ENCODE assay signal across 8 cellular contexts in genomic region chr9:128420060-128420650, GRCh38. TPM values are rescaled to one million over a fixed set of nuclear protein-coding genes. Genes with fewer than 3 reads are reported as not detected.
DNase-seq lines count a peak whose midpoint lies in the region; ATAC-seq, FAIRE-seq and TF ChIP-seq lines count a peak whose summit lies in the region.

No MANE protein-coding gene starts in this region.

- peak overlapping the region in 1 of 2 donors; percentile 51 for H3K27ac ChIP-seq in kidney (ENCODE audit: low read depth in 2 of 2, low read length in 2 of 2)

- ATAC-seq in WTC11, result peak; percentile 55

- peak; percentile 82 for TF ChIP-seq CTCF in GM12872 (IDR thresholded peaks at IDR 0.05; ENCODE audit: insufficient read depth, low read depth, low read length)
- peak; percentile 88 for TF ChIP-seq CTCF in HFFc6 (IDR thresholded peaks at IDR 0.05)
- TF ChIP-seq CTCF in NB4 (IDR thresholded peaks at IDR 0.05; ENCODE audit: low read depth, low read length), result peak; percentile 62
- TF ChIP-seq CTCF in WTC11 (IDR thresholded peaks at IDR 0.05), result peak; percentile 42
- peak; percentile 36 for TF ChIP-seq CTCF in cardiac fibroblast (IDR thresholded peaks at IDR 0.05; ENCODE audit: low read depth, low read length)
- peak; percentile 59 for TF ChIP-seq CTCF in kidney (IDR thresholded peaks at IDR 0.05; ENCODE audit: borderline replicate concordance, extremely low read depth, insufficient read depth)

- POLR2A ChIA-PET in WTC11 (lab: Charles Lee), result interaction anchor here (0.7 to 1.5 kb wide), 3 partner anchors 8 to 144 kb away, joined by 3 to 4 read pairs (median 3); partner anchors contain the start of genes GOLGA2 and SWI5

- peak; percentile 31 for DNase-seq in HFFc6
- DNase-seq in NB4 (ENCODE audit: low read depth), result peak; percentile 76
- peak; percentile 63 for DNase-seq in WTC11 (ENCODE audit: low spot score)
- peak; percentile 58 to 70 for DNase-seq in cardiac fibroblast (ENCODE audit: low read depth in 2 of 2)
- peak; percentile 90 for DNase-seq in kidney
- peak; percentile 82 for DNase-seq in stimulated activated CD4-positive, alpha-beta T cell treated with anti-CD3 and anti-CD28 coated beads, Interleukin-15, amount 100 ng/mL, for 24 hours
- no peak for DNase-seq in middle frontal gyrus (ENCODE audit: extremely low spot score, low spot score)

- peak overlapping the region; percentile 12 to 22 for H3K9ac ChIP-seq in kidney (ENCODE audit: low read length in 2 of 2)

- H3K9me3 Mint-ChIP-seq in HFFc6 (no peaks in the 10 kb centered on the region), WTC11 (no peaks in the 10 kb centered on the region)

- H3K4me3 ChIP-seq in NB4 (ENCODE audit: low read depth, low read length), result peak overlapping the region; percentile 40
- H3K4me3 ChIP-seq in cardiac fibroblast (replicated peaks in 1 of 2; ENCODE audit: low read depth in 2 of 2, low read length in 2 of 2), result peak overlapping the region; percentile 84 to 86
- H3K4me3 ChIP-seq in kidney (ENCODE audit: low read length in 2 of 2), result peak overlapping the region in 1 of 2 donors; percentile 70

- H3K4me3 Mint-ChIP-seq in HFFc6 (peak overlapping the region; percentile 89), WTC11 (peak overlapping the region; percentile 67)

- FAIRE-seq in kidney (lab: Jason Lieb, UNC), result no peak

- peaks cover 0 to 12% of the 10 kb centered on the region in 2 donors for H3K4me1 ChIP-seq in kidney (ENCODE audit: control insufficient read depth in 1 of 2, insufficient read depth in 1 of 2, low read depth in 1 of 2, low read length in 2 of 2)

- intact Hi-C loops in kidney (cut with DNase I), result no loop called here

- H3K9me3 ChIP-seq in kidney (ENCODE audit: control insufficient read depth in 1 of 2, low read length in 2 of 2), result no peaks in the 10 kb centered on the region

- H3K4me1 Mint-ChIP-seq in HFFc6 (ENCODE audit: low read depth), result peaks cover 31% of the 10 kb centered on the region
- peaks cover 27% of the 10 kb centered on the region for H3K4me1 Mint-ChIP-seq in WTC11

- H3K27ac Mint-ChIP-seq in HFFc6, result peak overlapping the region; percentile 46
- H3K27ac Mint-ChIP-seq in WTC11, result no peak overlapping the region

- H3K27me3 Mint-ChIP-seq in HFFc6 (ENCODE audit: insufficient read depth), result peaks cover 22% of the 10 kb centered on the region
- H3K27me3 Mint-ChIP-seq in WTC11 (ENCODE audit: low read depth), result peaks cover 51% of the 10 kb centered on the region

- CTCF ChIA-PET in WTC11 (lab: Charles Lee), result interaction anchor here (0.6 to 4.5 kb wide), 51 partner anchors 8 to 506 kb away, joined by 3 to 58 read pairs (median 5); partner anchors contain the start of genes CIZ1, DNM1, GLE1 and ODF2

- H3K36me3 ChIP-seq in kidney (ENCODE audit: control insufficient read depth in 1 of 2, insufficient read depth in 2 of 2, low read length in 2 of 2), result no peaks in the 10 kb centered on the region

- peaks cover 12% of the 10 kb centered on the region for H3K36me3 Mint-ChIP-seq in HFFc6 (ENCODE audit: low read depth)
- H3K36me3 Mint-ChIP-seq in WTC11, result no peaks in the 10 kb centered on the region

- peak; percentile 10 for TF ChIP-seq POLR2A in NB4 (IDR thresholded peaks at IDR 0.05; ENCODE audit: extremely low read depth, insufficient read length)

TF ChIP-seq in WTC11, 78 proteins besides CTCF, POLR2A, EP300 and RAD21:
- TF ChIP-seq ZNF423 (CRISPR knock-in tag; IDR thresholded peaks at IDR 0.05) (peak; percentile 19; the same call in 1 of the 2 replicates), ESRRA (CRISPR knock-in tag; IDR thresholded peaks at IDR 0.05; ENCODE audit: borderline replicate concordance) (peak; percentile 51; the same call in 1 of the 2 replicates), MYBL2 (CRISPR knock-in tag; IDR thresholded peaks at IDR 0.05) (peak; percentile 25; the same call in 1 of the 2 replicates), ZNF671 (CRISPR knock-in tag; IDR thresholded peaks at IDR 0.05) (no peak), ETV6 (CRISPR knock-in tag; IDR thresholded peaks at IDR 0.05) (peak; percentile 6; the same call in 1 of the 2 replicates), FOXP1 (CRISPR knock-in tag; IDR thresholded peaks at IDR 0.05; ENCODE audit: borderline replicate concordance) (no peak), GRHL2 (CRISPR knock-in tag; IDR thresholded peaks at IDR 0.05; ENCODE audit: insufficient replicate concordance, severe bottlenecking) (no peak), HMGXB4 (CRISPR knock-in tag; IDR thresholded peaks at IDR 0.05) (peak; percentile 93), ATF1 (CRISPR knock-in tag; IDR thresholded peaks at IDR 0.05) (0 out of 2 replicates have a peak, but pooled peaks have one; percentile 25), HMGA2 (CRISPR knock-in tag; IDR thresholded peaks at IDR 0.05) (no peak), ZBTB21 (CRISPR knock-in tag; IDR thresholded peaks at IDR 0.05; ENCODE audit: borderline replicate concordance) (peak; percentile 61; the same call in 1 of the 2 replicates), GABPB1 (CRISPR knock-in tag; IDR thresholded peaks at IDR 0.05) (no peak; the same call in 1 of the 2 replicates), SP1 (CRISPR knock-in tag; conservative IDR thresholded peaks at IDR 0.05) (0 out of 2 replicates have a peak, but pooled peaks have one; percentile 6), E2F5 (CRISPR knock-in tag; IDR thresholded peaks at IDR 0.05) (0 out of 2 replicates have a peak, but pooled peaks have one; percentile 50)

RNA-seq across cellular contexts. Expression of gene CERCAM, which starts 0.5 kb away (rescaled TPM):
- 100 to 1,000 TPM; 125 to 172 (median 136) TPM for total RNA-seq in HFFc6 (2021; fragmentation: NEBNext Ultra II Directional; extraction: Animal tissue kit (Norgen Biotek cat#: 25700))
- total RNA-seq in WTC11 (2021), result 13.7 to 15.9 TPM (median 15.2 TPM) in 3 replicates
- 25.5 TPM for total RNA-seq in kidney
- 19.7 TPM for polyA plus RNA-seq in kidney (ENCODE audit: insufficient read depth, low read depth, low replicate concordance)

RNA-seq across cellular contexts. Expression of gene ODF2, which starts 35.7 kb away (rescaled TPM):
- 10 to 100 TPM; 29.5 to 40.8 (median 36.9) TPM for total RNA-seq in HFFc6 (2021; fragmentation: NEBNext Ultra II Directional; extraction: Animal tissue kit (Norgen Biotek cat#: 25700))
- 29.3 to 31.9 TPM (median 29.9 TPM) in 3 replicates for total RNA-seq in WTC11 (2021)
- total RNA-seq in kidney, result 23.6 TPM
- polyA plus RNA-seq in kidney (ENCODE audit: insufficient read depth, low read depth, low replicate concordance), result 10.6 TPM

RNA-seq across cellular contexts. Expression of gene URM1, which starts 49.0 kb away (rescaled TPM):
- total RNA-seq in HFFc6 (2021; fragmentation: NEBNext Ultra II Directional; extraction: Animal tissue kit (Norgen Biotek cat#: 25700)), result 10 to 100 TPM; 63.8 to 75.5 (median 70.2) TPM
- total RNA-seq in WTC11 (2021), result 52.0 to 67.9 TPM (median 54.3 TPM) in 3 replicates
- 55.2 TPM for total RNA-seq in kidney
- 55.9 TPM for polyA plus RNA-seq in kidney (ENCODE audit: insufficient read depth, low read depth, low replicate concordance)

Comparison
In these comparisons a context has a peak if more than half of its experiments do, and no peak if none do; other contexts are left out.
1. CTCF ChIP-seq: peak in every context shown above with its lines; median percentile 88 in HFFc6; 82 in GM12872; 62 in NB4; 59 in kidney; 42 in WTC11; 36 in cardiac fibroblast.